In genomic region chr1:213650603-213651002, GRCh38 we compare ENCODE assay signal across 1 cellular context.
A peak's percentile ranks its signal among the peaks of the same experiment; 100 is the strongest.
TF ChIP-seq lines count a peak whose summit lies in the region.

No MANE protein-coding gene starts in this region.

TF ChIP-seq in HepG2, 621 proteins besides CTCF, POLR2A, EP300 and RAD21 (continued from another document and continues in another):
- TF ChIP-seq PRPF4 (IDR thresholded peaks at IDR 0.05; ENCODE audit: low read depth, low read length, poor library complexity, severe bottlenecking) (no peak), ZZZ3 (CRISPR knock-in tag; IDR thresholded peaks at IDR 0.05; ENCODE audit: borderline replicate concordance) (no peak), REXO4 (CRISPR knock-in tag; IDR thresholded peaks at IDR 0.05; ENCODE audit: borderline replicate concordance) (no peak), MIER2 (CRISPR knock-in tag; IDR thresholded peaks at IDR 0.05) (no peak), ZNF800 (CRISPR knock-in tag; IDR thresholded peaks at IDR 0.05) (no peak), DPF2 (CRISPR knock-in tag; IDR thresholded peaks at IDR 0.05; ENCODE audit: borderline replicate concordance, low read depth) (peak; percentile 59; the same call in 1 of the 2 replicates), ZNF263 (CRISPR knock-in tag; IDR thresholded peaks at IDR 0.05) (no peak), ZNF660 (CRISPR knock-in tag; IDR thresholded peaks at IDR 0.05; ENCODE audit: borderline replicate concordance, low read depth) (no peak), PHF5A (CRISPR knock-in tag; IDR thresholded peaks at IDR 0.05; ENCODE audit: low read depth, unreplicated experiment) (no peak), ZNF432 (CRISPR knock-in tag; IDR thresholded peaks at IDR 0.05; ENCODE audit: borderline replicate concordance) (no peak), HOMEZ (CRISPR knock-in tag; IDR thresholded peaks at IDR 0.05; ENCODE audit: low read depth) (peak; percentile 64; the same call in 1 of the 2 replicates), ZNF761 (CRISPR knock-in tag; conservative IDR thresholded peaks at IDR 0.05) (no peak), ZSCAN5A (CRISPR knock-in tag; IDR thresholded peaks at IDR 0.05; ENCODE audit: borderline replicate concordance) (0 out of 2 replicates have a peak, but pooled peaks have one; percentile 51), FUBP1 (CRISPR knock-in tag; IDR thresholded peaks at IDR 0.05; ENCODE audit: borderline replicate concordance) (no peak), FOXP4 (CRISPR knock-in tag; IDR thresholded peaks at IDR 0.05) (peak; percentile 80), ZNF629 (CRISPR knock-in tag; conservative IDR thresholded peaks at IDR 0.05) (no peak), JARID2 (CRISPR knock-in tag; IDR thresholded peaks at IDR 0.05; ENCODE audit: insufficient replicate concordance) (no peak), NFIC (IDR thresholded peaks at IDR 0.05; ENCODE audit: low read length) (peak; percentile 54; the same call in 1 of the 2 replicates), RORA (CRISPR knock-in tag; IDR thresholded peaks at IDR 0.05) (no peak), ETS1 (CRISPR knock-in tag; IDR thresholded peaks at IDR 0.05) (no peak), ARID2 (CRISPR knock-in tag; IDR thresholded peaks at IDR 0.05; ENCODE audit: borderline replicate concordance) (no peak), ZNF713 (CRISPR knock-in tag; IDR thresholded peaks at IDR 0.05) (no peak), HNF1B (CRISPR knock-in tag; IDR thresholded peaks at IDR 0.05) (no peak), PPARG (CRISPR knock-in tag; conservative IDR thresholded peaks at IDR 0.05) (no peak), ZNF264 (CRISPR knock-in tag; IDR thresholded peaks at IDR 0.05) (no peak), ZNF232 (CRISPR knock-in tag; IDR thresholded peaks at IDR 0.05; ENCODE audit: borderline replicate concordance) (no peak), CREBL2 (CRISPR knock-in tag; IDR thresholded peaks at IDR 0.05; ENCODE audit: borderline replicate concordance) (no peak), KLF15 (CRISPR knock-in tag; IDR thresholded peaks at IDR 0.05; ENCODE audit: borderline replicate concordance) (no peak), ZNF510 (CRISPR knock-in tag; IDR thresholded peaks at IDR 0.05; ENCODE audit: low read depth) (no peak), ZNF879 (CRISPR knock-in tag; IDR thresholded peaks at IDR 0.05) (no peak), PCBP1 (IDR thresholded peaks at IDR 0.05; ENCODE audit: borderline replicate concordance, low read depth, low read length) (no peak), ZIK1 (CRISPR knock-in tag; IDR thresholded peaks at IDR 0.05; ENCODE audit: borderline replicate concordance, low read depth) (no peak), ZNF75D (CRISPR knock-in tag; IDR thresholded peaks at IDR 0.05; ENCODE audit: borderline replicate concordance) (no peak), ZNF7 (CRISPR knock-in tag; IDR thresholded peaks at IDR 0.05) (no peak), ZFX (CRISPR knock-in tag; IDR thresholded peaks at IDR 0.05; ENCODE audit: low read depth) (no peak), HCFC1 (IDR thresholded peaks at IDR 0.05; ENCODE audit: low read depth, low read length) (no peak), ZNF33B (CRISPR knock-in tag; IDR thresholded peaks at IDR 0.05) (no peak), POLR2AphosphoS5 (IDR thresholded peaks at IDR 0.05; ENCODE audit: low read depth, low read length) (no peak), CBX2 (IDR thresholded peaks at IDR 0.05; ENCODE audit: low read depth, low read length) (no peak), CBX2 (CRISPR knock-in tag; IDR thresholded peaks at IDR 0.05; ENCODE audit: low read depth) (no peak), NFYC (CRISPR knock-in tag; IDR thresholded peaks at IDR 0.05) (no peak), KDM1A (CRISPR knock-in tag; IDR thresholded peaks at IDR 0.05) (0 out of 2 replicates have a peak, but pooled peaks have one; percentile 35), BCLAF1 (IDR thresholded peaks at IDR 0.05) (no peak), ZNF558 (CRISPR knock-in tag; IDR thresholded peaks at IDR 0.05; ENCODE audit: borderline replicate concordance) (0 out of 2 replicates have a peak, but pooled peaks have one; percentile 46), HNRNPLL (IDR thresholded peaks at IDR 0.05; ENCODE audit: low read depth, low read length, poor library complexity, severe bottlenecking) (no peak), NFE2L2 (IDR thresholded peaks at IDR 0.05; ENCODE audit: low read length) (peak; percentile 26; the same call in 1 of the 2 replicates), USF2 (IDR thresholded peaks at IDR 0.05; ENCODE audit: low read depth, low read length) (no peak), USF2 (CRISPR knock-in tag; IDR thresholded peaks at IDR 0.05; ENCODE audit: borderline replicate concordance) (no peak), CREM (IDR thresholded peaks at IDR 0.05) (peak; percentile 55; the same call in 1 of the 2 replicates), CREM (CRISPR knock-in tag; IDR thresholded peaks at IDR 0.05) (no peak)
